ENCODE assay signal across 20 cellular contexts in genomic region chr3:24451461-24452099, GRCh38. TPM values are rescaled to one million over a fixed set of nuclear protein-coding genes. Genes with fewer than 3 reads are reported as not detected.
A peak's percentile ranks its signal among the peaks of the same experiment; 100 is the strongest.
DNase-seq lines count a peak whose midpoint lies in the region; ATAC-seq and TF ChIP-seq lines count a peak whose summit lies in the region.
"Had no signal": no experiment of that assay in that cellular context is flagged by ENCODE, and none has a peak within 500 bp of the region (broad histone marks: within the 10 kb centered on the region; RNA-seq: fewer than 3 reads in every experiment).

No MANE protein-coding gene starts in this region.

- H3K4me2 ChIP-seq in PC-9 (peak overlapping the region; percentile 80), trophoblast cell (ENCODE audit: low read length) (no peak overlapping the region)

- no peaks in the 10 kb centered on the region for H4K20me1 ChIP-seq in PC-9 (ENCODE audit: insufficient read depth)

- no peak overlapping the region for H2AK5ac ChIP-seq in trophoblast cell (ENCODE audit: low read length)

- WGBS in trophoblast cell (ENCODE audit: extremely low coverage, insufficient coverage, insufficient read length): no CpG with 5 or more reads among the region's 7 CpGs

- H3K23ac ChIP-seq in trophoblast cell (ENCODE audit: low read length): no peak overlapping the region

- H4K91ac ChIP-seq in trophoblast cell (ENCODE audit: low read depth, low read length): no peak overlapping the region

- H3F3A ChIP-seq in PC-9 (ENCODE audit: insufficient read depth, low read depth): peaks cover 23% of the 10 kb centered on the region

- no peaks in the 10 kb centered on the region for H3K9me2 ChIP-seq in PC-9 (ENCODE audit: insufficient read depth)

- H3K18ac ChIP-seq in trophoblast cell (ENCODE audit: low read length): no peak overlapping the region

- ATAC-seq in foreskin keratinocyte (peak; percentile 28), GM21825 (IDR thresholded peaks at IDR 0.05; ENCODE audit: unreplicated experiment) (no peak), GM21367 (IDR thresholded peaks at IDR 0.05; ENCODE audit: unreplicated experiment) (no peak)
- ATAC-seq: SK-N-SH treated with all-trans-retinoic acid at 6 μM for 48 hours; stimulated activated naive CD8-positive, alpha-beta T cell treated with anti-CD3 and anti-CD28 coated beads, Interleukin-15, amount 100 ng/mL, for 72 hours had no signal

- POLR2A ChIA-PET in PC-9 (lab: Charles Lee; ENCODE audit: unreplicated experiment): no interaction called here

- no peak overlapping the region for H2BK12ac ChIP-seq in trophoblast cell (ENCODE audit: low read length)

- H3K9me3 ChIP-seq in PC-9 (ENCODE audit: insufficient read depth, low read depth): no peaks in the 10 kb centered on the region
- no peaks in the 10 kb centered on the region for H3K9me3 ChIP-seq in trophoblast cell (ENCODE audit: insufficient read depth, low read depth, low read length)
- H3K9me3 ChIP-seq in SJCRH30 (replicated peaks): no peaks in the 10 kb centered on the region
- H3K9me3 ChIP-seq: MG63 had no signal

- no TSS peak for BruUV-seq in PC-9 (replicated peaks; lab: Mats Ljungman, UMichigan)

- H3K36me3 ChIP-seq in PC-9 (ENCODE audit: low read depth): no peaks in the 10 kb centered on the region
- H3K36me3 ChIP-seq in trophoblast cell (ENCODE audit: control insufficient read depth in 1 of 2, insufficient read depth in 2 of 2, low read length in 2 of 2): no peaks in the 10 kb centered on the region
- H3K36me3 ChIP-seq in SJCRH30: no peaks in the 10 kb centered on the region
- H3K36me3 ChIP-seq: MG63 had no signal

- H3K9ac ChIP-seq in trophoblast cell (ENCODE audit: low read length): no peak overlapping the region

- H3K4me3 ChIP-seq in PC-9 (0 out of 2 replicates have a peak overlapping the region, but pooled peaks have one; percentile 27), trophoblast cell (ENCODE audit: low read depth, low read length) (no peak overlapping the region), SJCRH30 (no peak overlapping the region)
- H3K4me3 ChIP-seq: coronary artery, MG63 had no signal

- no peak overlapping the region for H2BK120ac ChIP-seq in trophoblast cell (ENCODE audit: insufficient read depth, low read length, poor library complexity)

- no peak for TF ChIP-seq CTCF in PC-9 (conservative IDR thresholded peaks at IDR 0.05)
- no peak for TF ChIP-seq CTCF in foreskin keratinocyte (conservative IDR thresholded peaks at IDR 0.05)

- H4K12ac ChIP-seq in trophoblast cell (ENCODE audit: low read depth, low read length): no peak overlapping the region

- H3K4ac ChIP-seq in trophoblast cell (ENCODE audit: low read depth, low read length): no peak overlapping the region

- H2BK5ac ChIP-seq in trophoblast cell (ENCODE audit: low read depth, low read length, poor library complexity): no peak overlapping the region

- CTCF ChIA-PET in PC-9 (lab: Charles Lee): interaction anchor here (0.5 kb wide), 1 partner anchor 624 kb away, joined by 3 read pairs; no protein-coding TSS in a partner anchor

- H3K79me2 ChIP-seq in PC-9 (ENCODE audit: low read depth) (peaks cover 41% of the 10 kb centered on the region), trophoblast cell (ENCODE audit: control insufficient read depth, insufficient read depth, low read length, poor library complexity) (no peaks in the 10 kb centered on the region)

- H2AFZ ChIP-seq in PC-9 (peak overlapping the region; percentile 24; the same call in 1 of the 2 replicates), trophoblast cell (ENCODE audit: insufficient read depth, low read length, poor library complexity) (no peak overlapping the region)

- intact Hi-C loops in PC-9 (cut with micrococcal nuclease; ENCODE audit: unreplicated experiment): loop anchor here (2.0 to 5.0 kb wide), 2 partner anchors 43 to 184 kb away; partner anchors contain the start of gene THRB

- H3K27ac ChIP-seq in PC-9: peak overlapping the region; percentile 80
- no peak overlapping the region for H3K27ac ChIP-seq in foreskin keratinocyte
- no peak overlapping the region for H3K27ac ChIP-seq in trophoblast cell (ENCODE audit: low read depth, low read length)
- no peak overlapping the region for H3K27ac ChIP-seq in SJCRH30
- H3K27ac ChIP-seq: coronary artery had no signal

- DNase-seq in ELR (ENCODE audit: low read depth) (peak; percentile 3), PC-9 (peak; percentile 37 to 91), foreskin keratinocyte (peak in 1 of 2 donors; percentile 35), trophoblast cell (peak; percentile 91 to 92), SJCRH30 (no peak)
- no peak for DNase-seq in activated naive CD4-positive, alpha-beta T cell treated with Interleukin-2 at 50 U/mL for 16 hours
- DNase-seq: activated CD4-positive, alpha-beta T cell treated with anti-CD3 and anti-CD28 coated beads, Interleukin-2, amount 50 U/mL, for 1 hour; activated naive CD4-positive, alpha-beta T cell treated with anti-CD3 and anti-CD28 coated beads for 36 hours; activated T-cell treated with anti-CD3 and anti-CD28 coated beads for 4 hours; CD4-positive, alpha-beta memory T cell; MG63; NCI-H1694 treated with DMSO at 0.1 percent for 48 hours; NCI-H446 treated with DMSO at 0.1 percent for 48 hours; nephron progenitor cell; stimulated activated naive CD8-positive, alpha-beta T cell treated with anti-CD3 and anti-CD28 coated beads, Interleukin-15, amount 100 ng/mL, for 72 hours had no signal

- no peak overlapping the region for H3K14ac ChIP-seq in trophoblast cell (ENCODE audit: low read length)

- peaks cover 3% of the 10 kb centered on the region for H3K79me1 ChIP-seq in trophoblast cell (ENCODE audit: low read length)

- no peak overlapping the region for H4K8ac ChIP-seq in trophoblast cell (ENCODE audit: low read depth, low read length)

- H3K27me3 ChIP-seq in PC-9 (ENCODE audit: insufficient read depth, low read depth): no peaks in the 10 kb centered on the region
- H3K27me3 ChIP-seq in foreskin keratinocyte: no peaks in the 10 kb centered on the region
- H3K27me3 ChIP-seq in trophoblast cell (ENCODE audit: insufficient read depth, low read length): no peaks in the 10 kb centered on the region
- H3K27me3 ChIP-seq in SJCRH30: 0 out of 2 replicates have a peak, but pooled peaks cover 5% of the 10 kb centered on the region
- H3K27me3 ChIP-seq: MG63 had no signal

- peaks cover 57% of the 10 kb centered on the region for H3K4me1 ChIP-seq in PC-9 (replicated peaks; ENCODE audit: insufficient read depth)
- H3K4me1 ChIP-seq in foreskin keratinocyte: no peaks in the 10 kb centered on the region
- H3K4me1 ChIP-seq in trophoblast cell (ENCODE audit: control insufficient read depth in 1 of 2, insufficient read depth in 2 of 2, low read length in 2 of 2): peaks cover 4 to 9% of the 10 kb centered on the region in 2 experiments
- no peaks in the 10 kb centered on the region for H3K4me1 ChIP-seq in SJCRH30

RNA-seq across cellular contexts. Expression of gene THRB, which starts 43.1 kb away (rescaled TPM):
- 9.7 and 11.2 TPM in 2 replicates for total RNA-seq in PC-9 (2021)
- 3.1 and 3.9 TPM in 2 replicates for total RNA-seq in foreskin keratinocyte
- polyA plus RNA-seq in foreskin keratinocyte: 0.93 and 0.98 TPM in 2 replicates
- 27.4 and 28.6 TPM in 2 replicates for polyA plus RNA-seq in trophoblast cell (2013)
- total RNA-seq in SJCRH30 (2014; rRNA removed; shearing (Covaris generic)): not detected in 2 replicates
- total RNA-seq: activated naive CD4-positive, alpha-beta T cell treated with anti-CD3 and anti-CD28 coated beads for 36 hours; CD4-positive, alpha-beta memory T cell; endothelial cell of umbilical vein had no signal

Comparison
In these comparisons a context has a peak if more than half of its experiments do, and no peak if none do; other contexts are left out.
1. DNase-seq: peak in ELR (single experiment), PC-9 (2 of 2) and trophoblast cell (2 of 2); none in SJCRH30 (0 of 2) and activated naive CD4-positive, alpha-beta T cell treated with Interleukin-2 at 50 U/mL for 16 hours (single experiment).